14 cellular contexts compared by ENCODE assay signal in genomic region chr6:166936079-166936787, GRCh38. TPM values are rescaled to one million over a fixed set of nuclear protein-coding genes. Genes with fewer than 3 reads are reported as not detected.
A peak's percentile ranks its signal among the peaks of the same experiment; 100 is the strongest.
DNase-seq lines count a peak whose midpoint lies in the region; ATAC-seq and TF ChIP-seq lines count a peak whose summit lies in the region.
"Had no signal": no experiment of that assay in that cellular context is flagged by ENCODE, and none has a peak within 500 bp of the region (broad histone marks: within the 10 kb centered on the region; RNA-seq: fewer than 3 reads in every experiment).

No MANE protein-coding gene starts in this region.

- no peak overlapping the region for H2BK120ac ChIP-seq in H9 (ENCODE audit: low read depth, low read length, poor library complexity, severe bottlenecking)

- H3K4me1 ChIP-seq in H9 (ENCODE audit: insufficient read depth, low read length) = no peaks in the 10 kb centered on the region
- H3K4me1 ChIP-seq: ascending aorta had no signal

- H2BK20ac ChIP-seq in H9 (ENCODE audit: low read depth, low read length, poor library complexity, severe bottlenecking) = no peak overlapping the region

- no peaks in the 10 kb centered on the region for H3K9me3 Mint-ChIP-seq in activated CD8-positive, alpha-beta memory T cell treated with anti-CD3 and anti-CD28 coated beads, Interleukin-2, amount 10 ng/mL, durations not matched to agents 7 days and 5 days (ENCODE audit: low read depth)
- H3K9me3 Mint-ChIP-seq in H9 = no peaks in the 10 kb centered on the region
- H3K9me3 Mint-ChIP-seq in activated T-helper 1 cell treated with anti-CD3 and anti-CD28 coated beads, Interleukin-12 subunit alpha, Interleukin-12 subunit beta, Interleukin-2, Interleukin-4 antibody, amounts not matched to agents 30 ng/mL and 10 ng/mL and 1 ng/mL, durations not matched to agents 14 hours and 24 hours and 36 hours = no peaks in the 10 kb centered on the region
- H3K9me3 Mint-ChIP-seq in nephron progenitor cell = peaks cover 3% of the 10 kb centered on the region

- no peaks in the 10 kb centered on the region for H3K79me1 ChIP-seq in H9 (ENCODE audit: insufficient read depth, low read depth, low read length, poor library complexity, severe bottlenecking)

- intact Hi-C loops in activated T-helper 1 cell treated with anti-CD3 and anti-CD28 coated beads, Interleukin-12 subunit alpha, Interleukin-12 subunit beta, Interleukin-2, Interleukin-4 antibody, amounts not matched to agents 30 ng/mL and 10 ng/mL and 1 ng/mL, durations not matched to agents 14 hours and 24 hours and 36 hours (cut with micrococcal nuclease) = no loop called here

- no peak overlapping the region for H2BK15ac ChIP-seq in H9 (ENCODE audit: low read depth, low read length)

- no peak overlapping the region for H3K27ac Mint-ChIP-seq in activated CD8-positive, alpha-beta memory T cell treated with anti-CD3 and anti-CD28 coated beads, Interleukin-2, amount 10 ng/mL, durations not matched to agents 7 days and 5 days
- H3K27ac Mint-ChIP-seq in H9 (peak overlapping the region in 2 of 3 experiments; percentile 75 to 88; a peak in 2 of 7 replicates), nephron progenitor cell (no peak overlapping the region)
- peak overlapping the region; percentile 80 for H3K27ac Mint-ChIP-seq in activated T-helper 1 cell treated with anti-CD3 and anti-CD28 coated beads, Interleukin-12 subunit alpha, Interleukin-12 subunit beta, Interleukin-2, Interleukin-4 antibody, amounts not matched to agents 30 ng/mL and 10 ng/mL and 1 ng/mL, durations not matched to agents 14 hours and 24 hours and 36 hours

- H4K5ac ChIP-seq in H9 (ENCODE audit: insufficient read length, low read depth, low read length) = no peak overlapping the region

- H3K4me2 ChIP-seq in H9 (ENCODE audit: insufficient read depth, insufficient read length, low read length) = no peak overlapping the region

- no peaks in the 10 kb centered on the region for H4K20me1 ChIP-seq in H9 (ENCODE audit: control insufficient read depth, insufficient read depth, insufficient read length)

- no peak overlapping the region for H3K18ac ChIP-seq in H9 (ENCODE audit: insufficient read length, low read depth, low read length)

- no CpG with 5 or more reads among the region's 8 CpGs for WGBS in H9 (ENCODE audit: extremely low coverage, insufficient read length, low lambda C conversion rate)

- no peak overlapping the region for H3K9ac ChIP-seq in H9 (ENCODE audit: extremely low read depth, insufficient read length, low read length)

- H3K23ac ChIP-seq in H9 (ENCODE audit: insufficient read length, low read depth, low read length) = no peak overlapping the region

- no peak overlapping the region for H2BK12ac ChIP-seq in H9 (ENCODE audit: insufficient read length, low read depth, low read length)

- peak; percentile 7 for DNase-seq in activated CD8-positive, alpha-beta memory T cell treated with anti-CD3 and anti-CD28 coated beads, Interleukin-2, amount 10 ng/mL, durations not matched to agents 7 days and 5 days
- DNase-seq in activated CD8-positive, alpha-beta memory T cell treated with anti-CD3 and anti-CD28 coated beads, Interleukin-2, amount 50 U/mL, for 48 hours = no peak
- DNase-seq in H9 (no peak), nephron progenitor cell (peak; percentile 32), globus pallidus (ENCODE audit: low spot score) (no peak), AG08395 (ENCODE audit: low spot score) (no peak)
- no peak for DNase-seq in activated T-helper 1 cell treated with anti-CD3 and anti-CD28 coated beads, Interleukin-12 subunit alpha, Interleukin-12 subunit beta, Interleukin-2, Interleukin-4 antibody, amounts not matched to agents 30 ng/mL and 10 ng/mL and 1 ng/mL, durations not matched to agents 14 hours and 24 hours and 36 hours (ENCODE audit: low spot score)
- DNase-seq: KG1, NCI-H2029, OCI-M1, SW 1271 had no signal

- H3K27ac ChIP-seq in H9 (ENCODE audit: insufficient read length, low read depth, low read length) = no peak overlapping the region
- H3K27ac ChIP-seq: ascending aorta had no signal

- H3K56ac ChIP-seq in H9 (ENCODE audit: insufficient read length, low read depth, low read length) = no peak overlapping the region

- H4K8ac ChIP-seq in H9 (replicated peaks; ENCODE audit: insufficient read length, low read depth, low read length) = no peak overlapping the region

- no peaks in the 10 kb centered on the region for H3K27me3 Mint-ChIP-seq in activated CD8-positive, alpha-beta memory T cell treated with anti-CD3 and anti-CD28 coated beads, Interleukin-2, amount 10 ng/mL, durations not matched to agents 7 days and 5 days
- no peaks in the 10 kb centered on the region for H3K27me3 Mint-ChIP-seq in H9 (ENCODE audit: low read depth)
- no peaks in the 10 kb centered on the region for H3K27me3 Mint-ChIP-seq in activated T-helper 1 cell treated with anti-CD3 and anti-CD28 coated beads, Interleukin-12 subunit alpha, Interleukin-12 subunit beta, Interleukin-2, Interleukin-4 antibody, amounts not matched to agents 30 ng/mL and 10 ng/mL and 1 ng/mL, durations not matched to agents 14 hours and 24 hours and 36 hours (ENCODE audit: insufficient read depth)
- peaks cover 3% of the 10 kb centered on the region for H3K27me3 Mint-ChIP-seq in nephron progenitor cell (ENCODE audit: low read depth, poor library complexity)

- no peaks in the 10 kb centered on the region for H3K27me3 ChIP-seq in H9 (ENCODE audit: insufficient read depth, low read length)
- H3K27me3 ChIP-seq: ascending aorta, BE2C had no signal

- H2AFZ ChIP-seq in H9 (ENCODE audit: low read length) = no peak overlapping the region

- H3K4ac ChIP-seq in H9 (ENCODE audit: low read depth, low read length) = no peak overlapping the region

- H3K36me3 Mint-ChIP-seq in activated CD8-positive, alpha-beta memory T cell treated with anti-CD3 and anti-CD28 coated beads, Interleukin-2, amount 10 ng/mL, durations not matched to agents 7 days and 5 days = peaks cover 5% of the 10 kb centered on the region
- H3K36me3 Mint-ChIP-seq in H9 (ENCODE audit: insufficient read depth in 1 of 3, low read depth in 3 of 3) (peaks cover 2 to 11% (median 10%) of the 10 kb centered on the region in 3 experiments), nephron progenitor cell (ENCODE audit: low read depth) (peaks cover 43% of the 10 kb centered on the region)
- peaks cover 60% of the 10 kb centered on the region for H3K36me3 Mint-ChIP-seq in activated T-helper 1 cell treated with anti-CD3 and anti-CD28 coated beads, Interleukin-12 subunit alpha, Interleukin-12 subunit beta, Interleukin-2, Interleukin-4 antibody, amounts not matched to agents 30 ng/mL and 10 ng/mL and 1 ng/mL, durations not matched to agents 14 hours and 24 hours and 36 hours (ENCODE audit: low read depth)

- TF ChIP-seq CTCF in H9 (conservative IDR thresholded peaks at IDR 0.05) = no peak
- no peak for TF ChIP-seq CTCF in nephron progenitor cell (IDR thresholded peaks at IDR 0.05)

- no peaks in the 10 kb centered on the region for H3K4me1 Mint-ChIP-seq in activated CD8-positive, alpha-beta memory T cell treated with anti-CD3 and anti-CD28 coated beads, Interleukin-2, amount 10 ng/mL, durations not matched to agents 7 days and 5 days
- peaks cover 7 to 14% of the 10 kb centered on the region in 2 experiments for H3K4me1 Mint-ChIP-seq in H9
- H3K4me1 Mint-ChIP-seq in activated T-helper 1 cell treated with anti-CD3 and anti-CD28 coated beads, Interleukin-12 subunit alpha, Interleukin-12 subunit beta, Interleukin-2, Interleukin-4 antibody, amounts not matched to agents 30 ng/mL and 10 ng/mL and 1 ng/mL, durations not matched to agents 14 hours and 24 hours and 36 hours (ENCODE audit: low read depth) = peaks cover 29% of the 10 kb centered on the region
- peaks cover 34% of the 10 kb centered on the region for H3K4me1 Mint-ChIP-seq in nephron progenitor cell

- no peaks in the 10 kb centered on the region for H3K9me3 ChIP-seq in H9 (ENCODE audit: control insufficient read depth, low read depth, low read length)
- H3K9me3 ChIP-seq: ascending aorta, BE2C had no signal

- no peak overlapping the region for H3T11ph ChIP-seq in H9 (ENCODE audit: low read length)

- no peak overlapping the region for H3K4me3 Mint-ChIP-seq in activated CD8-positive, alpha-beta memory T cell treated with anti-CD3 and anti-CD28 coated beads, Interleukin-2, amount 10 ng/mL, durations not matched to agents 7 days and 5 days
- H3K4me3 Mint-ChIP-seq in H9 (no peak overlapping the region), nephron progenitor cell (no peak overlapping the region)
- no peak overlapping the region for H3K4me3 Mint-ChIP-seq in activated T-helper 1 cell treated with anti-CD3 and anti-CD28 coated beads, Interleukin-12 subunit alpha, Interleukin-12 subunit beta, Interleukin-2, Interleukin-4 antibody, amounts not matched to agents 30 ng/mL and 10 ng/mL and 1 ng/mL, durations not matched to agents 14 hours and 24 hours and 36 hours

- H3K23me2 ChIP-seq in H9 (ENCODE audit: insufficient read length, low read depth, low read length, poor library complexity, severe bottlenecking) = no peaks in the 10 kb centered on the region

- CTCF ChIA-PET in activated CD8-positive, alpha-beta memory T cell treated with anti-CD3 and anti-CD28 coated beads, Interleukin-2, amount 10 ng/mL, durations not matched to agents 7 days and 5 days (lab: Charles Lee) = interaction anchor here (1.3 to 1.6 kb wide), 2 partner anchors 149 to 160 kb away, joined by 3 to 4 read pairs; no protein-coding TSS in a partner anchor

- ATAC-seq in activated CD8-positive, alpha-beta memory T cell treated with anti-CD3 and anti-CD28 coated beads, Interleukin-2, amount 10 ng/mL, durations not matched to agents 7 days and 5 days = no peak
- no peak for ATAC-seq in HG03159 (IDR thresholded peaks at IDR 0.05; ENCODE audit: unreplicated experiment)

- H3K14ac ChIP-seq in H9 (ENCODE audit: insufficient read depth, low read length) = no peak overlapping the region

- no peaks in the 10 kb centered on the region for H3K79me2 ChIP-seq in H9 (ENCODE audit: insufficient read depth, low read length)

- no peak overlapping the region for H2BK5ac ChIP-seq in H9 (ENCODE audit: insufficient read length, low read length)

- no peak overlapping the region for H2AK5ac ChIP-seq in H9 (ENCODE audit: insufficient read length, low read length)

- no peak overlapping the region for H4K91ac ChIP-seq in H9 (ENCODE audit: insufficient read length, low read depth, low read length)

RNA-seq across cellular contexts. Expression of gene RNASET2, which starts 20.1 kb away (rescaled TPM):
- total RNA-seq in activated CD8-positive, alpha-beta memory T cell treated with anti-CD3 and anti-CD28 coated beads, Interleukin-2, amount 10 ng/mL, durations not matched to agents 7 days and 5 days = 10 to 100 TPM; 28.8 to 46.6 TPM
- 28.2 and 29.2 TPM in 2 replicates for total RNA-seq in H9 (2021)
- total RNA-seq in activated T-helper 1 cell treated with anti-CD3 and anti-CD28 coated beads, Interleukin-12 subunit alpha, Interleukin-12 subunit beta, Interleukin-2, Interleukin-4 antibody, amounts not matched to agents 30 ng/mL and 10 ng/mL and 1 ng/mL, durations not matched to agents 14 hours and 24 hours and 36 hours = 99.5 TPM in 2 replicates

Comparison
In these comparisons a context has a peak if more than half of its experiments do, and no peak if none do; other contexts are left out.
1. DNase-seq: peak in activated CD8-positive, alpha-beta memory T cell treated with anti-CD3 and anti-CD28 coated beads, Interleukin-2, amount 10 ng/mL, durations not matched to agents 7 days and 5 days (single experiment) and nephron progenitor cell (single experiment); none in activated CD8-positive, alpha-beta memory T cell treated with anti-CD3 and anti-CD28 coated beads, Interleukin-2, amount 50 U/mL, for 48 hours (single experiment), H9 (single experiment), activated T-helper 1 cell treated with anti-CD3 and anti-CD28 coated beads, Interleukin-12 subunit alpha, Interleukin-12 subunit beta, Interleukin-2, Interleukin-4 antibody, amounts not matched to agents 30 ng/mL and 10 ng/mL and 1 ng/mL, durations not matched to agents 14 hours and 24 hours and 36 hours (single experiment), globus pallidus (single experiment) and AG08395 (single experiment).
2. H3K27ac Mint-ChIP-seq: peak in H9 (2 of 3) and activated T-helper 1 cell treated with anti-CD3 and anti-CD28 coated beads, Interleukin-12 subunit alpha, Interleukin-12 subunit beta, Interleukin-2, Interleukin-4 antibody, amounts not matched to agents 30 ng/mL and 10 ng/mL and 1 ng/mL, durations not matched to agents 14 hours and 24 hours and 36 hours (single experiment); none in activated CD8-positive, alpha-beta memory T cell treated with anti-CD3 and anti-CD28 coated beads, Interleukin-2, amount 10 ng/mL, durations not matched to agents 7 days and 5 days (single experiment) and nephron progenitor cell (single experiment).